8 cellular contexts compared by ENCODE assay signal in genomic region chr17:30950669-30951399, GRCh38.
DNase-seq lines count a peak whose midpoint lies in the region; ATAC-seq and TF ChIP-seq lines count a peak whose summit lies in the region.

No MANE protein-coding gene starts in this region.

- H3K36me3 ChIP-seq in brain microvascular endothelial cell (replicated peaks), result no peaks in the 10 kb centered on the region

- in situ Hi-C loops in brain microvascular endothelial cell (cut with HindIII; ENCODE audit: low pct_ligation_motif_present, low sequenced_read_pairs), result no loop called here

- no peak for ATAC-seq in HG03196 (IDR thresholded peaks at IDR 0.05; ENCODE audit: unreplicated experiment)
- ATAC-seq in GM18873 (IDR thresholded peaks at IDR 0.05; ENCODE audit: low FRiP score, unreplicated experiment), result no peak

- no peak overlapping the region for H3K27ac ChIP-seq in brain microvascular endothelial cell

- TF ChIP-seq CTCF in brain microvascular endothelial cell (IDR thresholded peaks at IDR 0.05; ENCODE audit: low read depth, low read length, missing control alignments), result no peak

- DNase-seq in AG20443 (ENCODE audit: low spot score) (peak; percentile 82), NCI-H1436 treated with DMSO at 0.1 percent for 48 hours (lab: John Stamatoyannopoulos, UW) (peak; percentile 66), brain microvascular endothelial cell (peak; percentile 81), medulla oblongata (ENCODE audit: extremely low spot score) (peak; percentile 86), COLO829 (ENCODE audit: low spot score) (no peak), NCI-H526 (lab: John Stamatoyannopoulos, UW) (no peak)

- no peak overlapping the region for H3K4me3 ChIP-seq in brain microvascular endothelial cell (ENCODE audit: low read depth, low read length)

- no peaks in the 10 kb centered on the region for H3K27me3 ChIP-seq in brain microvascular endothelial cell (replicated peaks)

Comparison
In these comparisons a context has a peak if more than half of its experiments do, and no peak if none do; other contexts are left out.
1. DNase-seq: peak in AG20443 (single experiment), NCI-H1436 treated with DMSO at 0.1 percent for 48 hours (single experiment), brain microvascular endothelial cell (single experiment) and medulla oblongata (single experiment); none in COLO829 (single experiment) and NCI-H526 (0 of 2).